10 cellular contexts compared by ENCODE assay signal in the genomic region with DNA sequence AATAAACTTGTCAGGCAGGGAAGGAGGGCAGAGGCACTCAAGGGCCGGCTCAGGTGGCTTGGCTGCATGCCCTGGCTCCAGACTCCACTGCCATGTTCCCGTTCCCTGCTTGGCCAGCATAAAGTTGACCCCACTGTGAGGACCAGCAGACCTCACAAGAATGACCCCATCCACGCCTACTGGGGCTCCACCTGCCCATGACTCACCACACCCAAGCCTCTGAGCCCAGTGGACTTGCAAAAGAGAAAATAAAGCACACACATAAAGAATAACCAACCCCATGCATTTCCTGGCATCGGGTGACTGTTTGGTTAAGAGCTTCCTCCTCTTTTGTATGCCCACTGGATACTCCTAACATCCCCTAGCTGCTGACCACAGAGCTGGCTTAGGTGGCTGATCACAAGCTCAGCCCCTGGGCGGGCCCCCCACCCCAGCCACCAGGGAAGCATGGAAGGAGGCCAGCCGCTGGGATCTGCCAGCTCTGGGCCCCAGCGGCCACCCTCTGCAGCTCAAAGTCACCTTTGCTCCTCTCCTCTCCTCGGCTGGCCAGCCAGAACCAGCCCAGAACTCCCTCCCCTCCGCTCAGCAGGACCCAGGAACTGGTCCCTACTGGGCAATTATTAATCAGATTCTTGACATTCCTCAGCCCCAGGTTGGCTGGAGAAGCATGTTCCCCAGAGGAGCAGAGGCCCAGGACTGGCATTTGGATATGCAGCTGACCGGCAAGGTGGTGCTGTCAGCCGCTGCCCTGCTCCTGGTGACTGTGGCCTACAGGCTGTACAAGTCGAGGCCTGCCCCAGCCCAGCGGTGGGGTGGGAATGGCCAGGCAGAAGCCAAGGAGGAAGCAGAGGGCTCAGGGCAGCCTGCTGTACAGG. TPM values are rescaled to one million over a fixed set of nuclear protein-coding genes. Genes with fewer than 3 reads are reported as not detected.
A peak's percentile ranks its signal among the peaks of the same experiment; 100 is the strongest.
DNase-seq lines count a peak whose midpoint lies in the region; ATAC-seq and TF ChIP-seq lines count a peak whose summit lies in the region.
"Had no signal": no experiment of that assay in that cellular context is flagged by ENCODE, and none has a peak within 500 bp of the region (broad histone marks: within the 10 kb centered on the region; RNA-seq: fewer than 3 reads in every experiment).

A gene (plus strand): TSS at position 616 of the 875 bp plus-strand sequence. CDS start 52 bp downstream, at position 668.

- no peak within 1 kb of the TSS for H3K4me2 ChIP-seq in parathyroid adenoma (ENCODE audit: low read length)

- no peak for TF ChIP-seq CTCF in parathyroid adenoma (IDR thresholded peaks at IDR 0.05)

- H2AFZ ChIP-seq in parathyroid adenoma, result peak within 1 kb of the TSS; percentile 46

- H3K4me1 ChIP-seq in parathyroid adenoma, result peaks cover 3% of the 10 kb centered on the region

- ATAC-seq in left ventricle myocardium superior, result peak; percentile 57
- ATAC-seq in HG03432 (IDR thresholded peaks at IDR 0.05; ENCODE audit: unreplicated experiment), result no peak

- no peak within 1 kb of the TSS for H3K27ac ChIP-seq in parathyroid adenoma

- H3K27me3 ChIP-seq in parathyroid adenoma (ENCODE audit: control insufficient read depth, insufficient read depth, low read length), result no peaks in the 10 kb centered on the region

- DNase-seq in Daoy (ENCODE audit: low read depth) (peak; percentile 72), NCI-H748 treated with DMSO at 0.1 percent for 48 hours (lab: John Stamatoyannopoulos, UW) (peak; percentile 23), left ventricle myocardium superior (no peak), epidermal melanocyte (ENCODE audit: insufficient read length, low spot score) (no peak), erythroblast (lab: John Stamatoyannopoulos, UW) (no peak)
- no peak for DNase-seq in stimulated activated naive CD4-positive, alpha-beta T cell (lab: John Stamatoyannopoulos, UW)
- DNase-seq: activated CD8-positive, alpha-beta memory T cell treated with anti-CD3 and anti-CD28 coated beads, Interleukin-2, amount 50 U/mL, for 48 hours had no signal

- intact Hi-C loops in left ventricle myocardium superior (cut with micrococcal nuclease), result no loop called here

- no peaks in the 10 kb centered on the region for H3K9me3 ChIP-seq in parathyroid adenoma (ENCODE audit: control insufficient read depth, low read length)

- no peaks in the 10 kb centered on the region for H3K36me3 ChIP-seq in parathyroid adenoma (ENCODE audit: control insufficient read depth, insufficient read depth, low read length)

- no peak within 1 kb of the TSS for H3K9ac ChIP-seq in parathyroid adenoma

- H3K4me3 ChIP-seq in parathyroid adenoma (ENCODE audit: low read depth, low read length), result no peak within 1 kb of the TSS

- H3K79me2 ChIP-seq in parathyroid adenoma, result no peaks in the 10 kb centered on the region

- TF ChIP-seq POLR2A in erythroblast (IDR thresholded peaks at IDR 0.05; ENCODE audit: low read length), result no peak

RNA-seq across cellular contexts. Expression of the gene that starts here (rescaled TPM):
- total RNA-seq in Daoy (2014; rRNA removed; shearing (Covaris generic)), result not detected in 2 replicates
- total RNA-seq in left ventricle myocardium superior, result not detected
- total RNA-seq: SK-MEL-5 had no signal

Comparison
In these comparisons a context has a peak if more than half of its experiments do, and no peak if none do; other contexts are left out.
1. Peak in DNase-seq in Daoy; RNA of the gene not detected or under 1 TPM.
2. Peak in ATAC-seq in left ventricle myocardium superior; RNA of the gene not detected or under 1 TPM.